ENCODE assay signal across 1 cellular context in genomic region chr11:126214446-126215240, GRCh38.
TF ChIP-seq lines count a peak whose summit lies in the region.

No MANE protein-coding gene starts in this region.

TF ChIP-seq in SK-N-SH, 30 proteins besides CTCF, POLR2A, EP300 and RAD21:
- TF ChIP-seq USF2 (IDR thresholded peaks at IDR 0.05; ENCODE audit: borderline replicate concordance, low read depth, low read length) (no peak), RCOR1 (IDR thresholded peaks at IDR 0.05; ENCODE audit: low read length) (no peak), IRF3 (IDR thresholded peaks at IDR 0.05; ENCODE audit: low read depth, low read length) (no peak), USF1 (IDR thresholded peaks at IDR 0.05; ENCODE audit: borderline replicate concordance, low read depth) (no peak), REST (IDR thresholded peaks at IDR 0.05; ENCODE audit: low read depth, low read length) (no peak), SMC3 (IDR thresholded peaks at IDR 0.05; ENCODE audit: low read depth, low read length) (no peak)
